In genomic region chr9:573551-574410, GRCh38 we compare ENCODE assay signal across 2 cellular contexts.
TF ChIP-seq lines count a peak whose summit lies in the region.

No MANE protein-coding gene starts in this region.

TF ChIP-seq in GM23338, 12 proteins besides CTCF, POLR2A, EP300 and RAD21 (continued from another document):
- TF ChIP-seq ZNF462 (CRISPR knock-in tag; IDR thresholded peaks at IDR 0.05), result no peak
- TF ChIP-seq, protein P1, sequence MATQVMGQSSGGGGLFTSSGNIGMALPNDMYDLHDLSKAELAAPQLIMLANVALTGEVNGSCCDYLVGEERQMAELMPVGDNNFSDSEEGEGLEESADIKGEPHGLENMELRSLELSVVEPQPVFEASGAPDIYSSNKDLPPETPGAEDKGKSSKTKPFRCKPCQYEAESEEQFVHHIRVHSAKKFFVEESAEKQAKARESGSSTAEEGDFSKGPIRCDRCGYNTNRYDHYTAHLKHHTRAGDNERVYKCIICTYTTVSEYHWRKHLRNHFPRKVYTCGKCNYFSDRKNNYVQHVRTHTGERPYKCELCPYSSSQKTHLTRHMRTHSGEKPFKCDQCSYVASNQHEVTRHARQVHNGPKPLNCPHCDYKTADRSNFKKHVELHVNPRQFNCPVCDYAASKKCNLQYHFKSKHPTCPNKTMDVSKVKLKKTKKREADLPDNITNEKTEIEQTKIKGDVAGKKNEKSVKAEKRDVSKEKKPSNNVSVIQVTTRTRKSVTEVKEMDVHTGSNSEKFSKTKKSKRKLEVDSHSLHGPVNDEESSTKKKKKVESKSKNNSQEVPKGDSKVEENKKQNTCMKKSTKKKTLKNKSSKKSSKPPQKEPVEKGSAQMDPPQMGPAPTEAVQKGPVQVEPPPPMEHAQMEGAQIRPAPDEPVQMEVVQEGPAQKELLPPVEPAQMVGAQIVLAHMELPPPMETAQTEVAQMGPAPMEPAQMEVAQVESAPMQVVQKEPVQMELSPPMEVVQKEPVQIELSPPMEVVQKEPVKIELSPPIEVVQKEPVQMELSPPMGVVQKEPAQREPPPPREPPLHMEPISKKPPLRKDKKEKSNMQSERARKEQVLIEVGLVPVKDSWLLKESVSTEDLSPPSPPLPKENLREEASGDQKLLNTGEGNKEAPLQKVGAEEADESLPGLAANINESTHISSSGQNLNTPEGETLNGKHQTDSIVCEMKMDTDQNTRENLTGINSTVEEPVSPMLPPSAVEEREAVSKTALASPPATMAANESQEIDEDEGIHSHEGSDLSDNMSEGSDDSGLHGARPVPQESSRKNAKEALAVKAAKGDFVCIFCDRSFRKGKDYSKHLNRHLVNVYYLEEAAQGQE (IDR thresholded peaks at IDR 0.05; ENCODE audit: unreplicated experiment), result no peak
- TF ChIP-seq JUNB (IDR thresholded peaks at IDR 0.05; ENCODE audit: unreplicated experiment), result no peak
- no peak for TF ChIP-seq ZNF114 (CRISPR knock-in tag; IDR thresholded peaks at IDR 0.05)
- TF ChIP-seq ETS1 (IDR thresholded peaks at IDR 0.05), result no peak
- TF ChIP-seq ZNF331 (CRISPR knock-in tag; IDR thresholded peaks at IDR 0.05; ENCODE audit: low read depth), result no peak
- no peak for TF ChIP-seq STAT1 (IDR thresholded peaks at IDR 0.05; ENCODE audit: unreplicated experiment)

TF ChIP-seq in WTC11, 78 proteins besides CTCF, POLR2A, EP300 and RAD21 (continued from another document):
- no peak for TF ChIP-seq CDX4 (CRISPR knock-in tag; IDR thresholded peaks at IDR 0.05; ENCODE audit: borderline replicate concordance)
- TF ChIP-seq ATF1 (CRISPR knock-in tag; IDR thresholded peaks at IDR 0.05), result no peak
- no peak for TF ChIP-seq FOXJ3 (CRISPR knock-in tag; IDR thresholded peaks at IDR 0.05; ENCODE audit: borderline replicate concordance)
- TF ChIP-seq, protein P2, sequence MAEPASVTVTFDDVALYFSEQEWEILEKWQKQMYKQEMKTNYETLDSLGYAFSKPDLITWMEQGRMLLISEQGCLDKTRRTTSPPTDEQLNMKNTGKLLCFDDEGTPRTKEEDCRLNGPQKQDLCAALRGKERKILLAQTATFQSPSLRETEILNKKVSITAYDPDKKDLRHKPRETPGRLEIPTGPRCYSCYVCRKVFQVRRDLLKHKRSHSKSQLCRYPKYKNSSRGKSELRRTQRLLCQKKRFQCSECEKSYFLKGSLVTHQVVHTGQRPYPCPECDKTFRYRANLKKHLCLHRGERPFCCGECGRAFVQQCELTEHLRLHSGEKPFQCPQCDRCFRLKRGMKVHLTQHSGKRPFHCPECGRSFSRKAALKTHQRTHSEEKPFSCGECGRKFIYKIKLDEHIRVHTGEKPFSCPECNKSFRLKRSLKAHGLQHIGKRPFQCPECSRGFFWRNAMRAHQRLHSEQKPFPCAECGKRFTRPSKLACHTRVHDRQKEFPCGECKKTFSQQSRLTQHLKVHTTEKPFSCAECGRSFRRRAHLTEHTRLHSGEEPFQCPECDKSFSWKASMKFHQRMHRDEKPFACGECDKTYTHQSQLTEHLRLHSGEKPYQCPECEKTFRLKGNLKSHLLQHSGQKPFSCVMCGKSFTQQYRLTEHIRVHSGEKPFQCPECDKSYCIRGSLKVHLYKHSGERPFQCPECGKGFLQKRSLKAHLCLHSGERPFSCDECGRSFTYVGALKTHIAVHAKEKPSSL (CRISPR knock-in tag; conservative IDR thresholded peaks at IDR 0.05), result no peak
- no peak for TF ChIP-seq TCF7 (CRISPR knock-in tag; IDR thresholded peaks at IDR 0.05; ENCODE audit: low read depth)
- TF ChIP-seq CBFB (CRISPR knock-in tag; IDR thresholded peaks at IDR 0.05; ENCODE audit: low read depth), result no peak
- no peak for TF ChIP-seq NR1H2 (CRISPR knock-in tag; IDR thresholded peaks at IDR 0.05)
- TF ChIP-seq TEAD4 (CRISPR knock-in tag; IDR thresholded peaks at IDR 0.05), result no peak
TF ChIP-seq in WTC11: peak in this region for 0.
